Comparison of ENCODE assay signal across 8 cellular contexts in genomic region chrX:18983711-18984380, GRCh38. TPM values are rescaled to one million over a fixed set of nuclear protein-coding genes. Genes with fewer than 3 reads are reported as not detected.
DNase-seq lines count a peak whose midpoint lies in the region; ATAC-seq lines count a peak whose summit lies in the region.

Gene PHKA2, minus strand, starts transcription at chrX:18984114. Its CDS starts 182 bp downstream, at chrX:18983932.

- H3K27ac ChIP-seq in mesodermal cell (ENCODE audit: low read depth, low read length, severe bottlenecking) = peak within 1 kb of the TSS; percentile 36

- DNase-seq in Jurkat, Clone E6-1 (ENCODE audit: low read depth, low spot score) = no peak
- DNase-seq in activated CD4-positive, CD25-positive, alpha-beta regulatory T cell treated with anti-CD3 and anti-CD28 coated beads, Interleukin-2, amount 50 U/mL, for 72 hours = peak; percentile 56
- DNase-seq in stimulated activated effector memory CD8-positive, alpha-beta T cell treated with anti-CD3 and anti-CD28 coated beads, Interleukin-12 subunit alpha, Interleukin-12 subunit beta, amount 100 ng/mL, for 72 hours (ENCODE audit: low spot score in 2 of 2) = peak in 1 of 2 donors; percentile 75
- no peak for DNase-seq in NCI-H1048 (lab: John Stamatoyannopoulos, UW)

- no peaks in the 10 kb centered on the region for H3K36me3 Mint-ChIP-seq in stimulated activated effector memory CD8-positive, alpha-beta T cell treated with anti-CD3 and anti-CD28 coated beads, Interleukin-12 subunit alpha, Interleukin-12 subunit beta, amount 100 ng/mL, for 72 hours

- H3K4me1 ChIP-seq in endocrine pancreas (ENCODE audit: control insufficient read depth, insufficient read depth, low read length) (peaks cover 15% of the 10 kb centered on the region), mesodermal cell (ENCODE audit: control insufficient read depth, insufficient read depth, low read length, poor library complexity, severe bottlenecking) (no peaks in the 10 kb centered on the region)

- H3K9me3 Mint-ChIP-seq in stimulated activated effector memory CD8-positive, alpha-beta T cell treated with anti-CD3 and anti-CD28 coated beads, Interleukin-12 subunit alpha, Interleukin-12 subunit beta, amount 100 ng/mL, for 72 hours = no peaks in the 10 kb centered on the region

- H3K27me3 ChIP-seq in endocrine pancreas (ENCODE audit: control insufficient read depth, insufficient read depth, low read length) = no peaks in the 10 kb centered on the region

- H3K4me3 ChIP-seq in GM08714 (ENCODE audit: low read length) (peak within 1 kb of the TSS; percentile 72), endocrine pancreas (ENCODE audit: control insufficient read depth, insufficient read depth, low read length) (peak within 1 kb of the TSS; percentile 81), mesodermal cell (ENCODE audit: extremely low read depth, insufficient read depth, low read length, poor library complexity, severe bottlenecking) (peak within 1 kb of the TSS; percentile 55)
- peak within 1 kb of the TSS; percentile 65 for H3K4me3 ChIP-seq in Jurkat, Clone E6-1 (ENCODE audit: low read length)

- ATAC-seq in GM21723 (IDR thresholded peaks at IDR 0.05; ENCODE audit: unreplicated experiment) = peak; percentile 52
- ATAC-seq in stimulated activated effector memory CD8-positive, alpha-beta T cell treated with anti-CD3 and anti-CD28 coated beads, Interleukin-12 subunit alpha, Interleukin-12 subunit beta, amount 100 ng/mL, for 72 hours = peak; percentile 57

- peak within 1 kb of the TSS; percentile 72 for H3K9ac ChIP-seq in endocrine pancreas (ENCODE audit: control insufficient read depth, insufficient read depth, low read length)

- H3K4me3 Mint-ChIP-seq in stimulated activated effector memory CD8-positive, alpha-beta T cell treated with anti-CD3 and anti-CD28 coated beads, Interleukin-12 subunit alpha, Interleukin-12 subunit beta, amount 100 ng/mL, for 72 hours = peak within 1 kb of the TSS; percentile 76

- WGBS in mesodermal cell (ENCODE audit: insufficient coverage in 2 of 2), 2 experiments = 0% methylated on average over 11 of the region's 63 CpGs; no CpG with 5 or more reads in 1 of the 2 experiments

- no peaks in the 10 kb centered on the region for H3K36me3 ChIP-seq in endocrine pancreas (ENCODE audit: control insufficient read depth, insufficient read depth, low read length)
- no peaks in the 10 kb centered on the region for H3K36me3 ChIP-seq in mesodermal cell (ENCODE audit: control insufficient read depth, insufficient read depth, low read length)

- no peaks in the 10 kb centered on the region for H3K9me3 ChIP-seq in endocrine pancreas (ENCODE audit: control insufficient read depth, low read length)
- no peaks in the 10 kb centered on the region for H3K9me3 ChIP-seq in mesodermal cell (ENCODE audit: control insufficient read depth, low read length)

- H3K4me1 Mint-ChIP-seq in stimulated activated effector memory CD8-positive, alpha-beta T cell treated with anti-CD3 and anti-CD28 coated beads, Interleukin-12 subunit alpha, Interleukin-12 subunit beta, amount 100 ng/mL, for 72 hours = peaks cover 5% of the 10 kb centered on the region

- H3K27ac Mint-ChIP-seq in stimulated activated effector memory CD8-positive, alpha-beta T cell treated with anti-CD3 and anti-CD28 coated beads, Interleukin-12 subunit alpha, Interleukin-12 subunit beta, amount 100 ng/mL, for 72 hours = peak within 1 kb of the TSS; percentile 89

RNA-seq across cellular contexts. Expression of gene PHKA2, which starts in this region (rescaled TPM):
- polyA plus RNA-seq in Jurkat, Clone E6-1 (2012; ENCODE audit: insufficient read depth, insufficient read length) = 36.5 TPM
- polyA plus RNA-seq in mesodermal cell (2013, experiment 1 of 2) = 14.0 TPM
- 14.0 TPM for polyA plus RNA-seq in mesodermal cell (2013, experiment 2 of 2)
